Comparison of ENCODE assay signal across 9 cellular contexts in the genomic region with DNA sequence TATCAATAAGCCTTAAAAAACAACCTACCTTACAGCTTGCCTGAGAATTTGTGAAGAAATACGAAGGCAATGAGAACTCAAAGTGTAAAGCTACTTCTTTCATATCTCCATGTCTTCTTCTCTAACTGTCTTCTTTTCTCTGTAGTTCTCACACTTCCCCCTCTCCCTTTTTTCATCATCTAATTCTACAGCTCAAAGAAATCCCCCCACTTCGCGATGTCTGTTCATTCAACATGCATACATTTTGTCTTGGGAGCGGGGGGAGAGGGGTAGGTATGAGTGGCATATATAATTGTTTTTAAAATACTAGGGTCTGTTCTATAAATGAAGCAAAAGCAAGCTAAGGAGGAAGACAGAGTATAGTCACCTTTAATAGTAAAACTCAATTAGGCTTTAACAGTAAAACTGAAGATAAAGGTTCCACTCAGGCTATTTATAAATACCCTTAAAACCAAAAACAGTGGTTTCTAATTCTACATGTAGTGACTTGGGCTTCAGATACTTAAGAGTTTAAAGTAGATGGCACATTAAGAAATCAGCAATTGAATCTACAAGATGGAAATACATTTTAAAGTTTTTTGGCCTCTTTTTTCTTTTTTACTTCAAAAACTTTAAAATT.
DNase-seq lines count a peak whose midpoint lies in the region; ATAC-seq and TF ChIP-seq lines count a peak whose summit lies in the region.
"Had no signal": no experiment of that assay in that cellular context is flagged by ENCODE, and none has a peak within 500 bp of the region (broad histone marks: within the 10 kb centered on the region; RNA-seq: fewer than 3 reads in every experiment).

No MANE protein-coding gene starts in this region.

- in situ Hi-C loops in ACHN (cut with HindIII; ENCODE audit: low pct_ligation_motif_present, low pct_unique_long_range_greater_than_20kb, low sequenced_read_pairs): no loop called here

- ATAC-seq in GM18517 (IDR thresholded peaks at IDR 0.05; ENCODE audit: unreplicated experiment) (peak; percentile 44), GM21528 (IDR thresholded peaks at IDR 0.05; ENCODE audit: low FRiP score, unreplicated experiment) (peak; percentile 53), HG03439 (IDR thresholded peaks at IDR 0.05; ENCODE audit: unreplicated experiment) (peak; percentile 37)

- H3K27me3 ChIP-seq in left ventricle myocardium inferior (ENCODE audit: low read depth): no peaks in the 10 kb centered on the region

- intact Hi-C loops in left ventricle myocardium inferior (cut with micrococcal nuclease): no loop called here

- no peak for TF ChIP-seq CTCF in left ventricle myocardium inferior (IDR thresholded peaks at IDR 0.05; ENCODE audit: borderline replicate concordance)

- peaks cover 56% of the 10 kb centered on the region for H3K4me1 ChIP-seq in left ventricle myocardium inferior

- H3K9me3 ChIP-seq in left ventricle myocardium inferior (replicated peaks): no peaks in the 10 kb centered on the region

- no peaks in the 10 kb centered on the region for H3K36me3 ChIP-seq in left ventricle myocardium inferior

- no peak overlapping the region for H3K4me3 ChIP-seq in left ventricle myocardium inferior

- DNase-seq in germinal center (ENCODE audit: low spot score) (peak; percentile 14), NCI-H345 (lab: John Stamatoyannopoulos, UW) (no peak), cerebellar cortex (ENCODE audit: low spot score) (no peak), left ventricle myocardium inferior (no peak), ACHN (no peak)
- DNase-seq: NCI-H524 had no signal

- no peak overlapping the region for H3K27ac ChIP-seq in left ventricle myocardium inferior (replicated peaks)
